Comparison of ENCODE assay signal across 10 cellular contexts in the genomic region with DNA sequence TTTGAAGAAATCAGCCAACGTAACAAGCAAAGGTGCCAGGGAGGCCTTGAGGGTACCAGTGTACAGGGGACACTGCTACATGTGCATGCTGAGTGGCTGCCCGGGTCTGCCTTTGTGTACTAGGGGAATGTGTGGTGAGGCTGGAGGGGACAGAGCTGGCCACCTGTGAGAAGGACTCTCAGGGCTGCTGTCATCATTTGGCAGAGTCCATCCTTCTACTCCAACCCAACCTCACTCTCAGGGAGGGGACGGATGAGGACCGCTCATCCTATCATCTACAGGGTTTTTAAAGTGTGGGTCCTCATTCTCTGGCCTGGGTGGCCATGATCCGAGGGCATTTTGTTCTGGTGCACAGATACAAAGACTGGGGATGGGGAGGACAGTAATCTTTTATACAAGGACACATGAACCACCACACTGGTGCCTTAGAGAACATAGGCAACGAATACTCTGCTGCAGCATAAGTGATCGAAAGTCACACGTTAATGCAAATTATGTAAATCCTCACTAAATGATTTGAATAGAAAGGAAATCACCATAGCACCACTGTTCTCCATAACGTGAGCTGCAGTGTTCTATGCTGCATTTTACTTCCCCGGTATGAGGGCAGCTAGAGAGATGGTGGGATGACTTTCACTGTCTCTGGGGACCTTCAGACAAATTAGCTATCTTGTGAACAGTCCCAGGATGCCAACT.
DNase-seq lines count a peak whose midpoint lies in the region; ATAC-seq, FAIRE-seq and TF ChIP-seq lines count a peak whose summit lies in the region.
"Had no signal": no experiment of that assay in that cellular context is flagged by ENCODE, and none has a peak within 500 bp of the region (broad histone marks: within the 10 kb centered on the region; RNA-seq: fewer than 3 reads in every experiment).

No MANE protein-coding gene starts in this region.

- TF ChIP-seq POLR2A in HepG2 (IDR thresholded peaks at IDR 0.05; ENCODE audit: insufficient read depth in 1 of 2, low read depth in 2 of 2, low read length in 2 of 2): no peak
- TF ChIP-seq POLR2A in right lobe of liver (IDR thresholded peaks at IDR 0.05): no peak
- TF ChIP-seq POLR2A in prostate gland (IDR thresholded peaks at IDR 0.05): no peak

- H3K4me1 ChIP-seq in HepG2 (ENCODE audit: insufficient read depth, low read length): no peaks in the 10 kb centered on the region
- no peaks in the 10 kb centered on the region for H3K4me1 ChIP-seq in right lobe of liver
- H3K4me1 ChIP-seq in prostate gland (replicated peaks): no peaks in the 10 kb centered on the region

- H3K4me2 ChIP-seq in HepG2 (ENCODE audit: low read depth, low read length): no peak overlapping the region

- peaks cover 49% of the 10 kb centered on the region for H3K4me1 Mint-ChIP-seq in activated B cell treated with CpG ODN at 0.5 μM for 24 hours

- peak overlapping the region; percentile 98 for H3K27ac Mint-ChIP-seq in activated B cell treated with CpG ODN at 0.5 μM for 24 hours

- H3K9me3 ChIP-seq in HepG2 (ENCODE audit: low read length) (no peaks in the 10 kb centered on the region), right lobe of liver (no peaks in the 10 kb centered on the region), prostate gland (no peaks in the 10 kb centered on the region)

- TF ChIP-seq EP300 in HepG2 (IDR thresholded peaks at IDR 0.05; ENCODE audit: low read depth in 2 of 2, low read length in 2 of 2) (no peak), HepG2 (CRISPR knock-in tag; IDR thresholded peaks at IDR 0.05; ENCODE audit: borderline replicate concordance) (no peak)

- BruUV-seq in HepG2 (replicated peaks; lab: Mats Ljungman, UMichigan): no TSS peak

- H4K20me1 ChIP-seq in HepG2 (ENCODE audit: insufficient read depth, low read length): no peaks in the 10 kb centered on the region

- H2AFZ ChIP-seq in HepG2 (ENCODE audit: low read length): no peak overlapping the region

- H3K4me3 ChIP-seq in HepG2 (replicated peaks in 1 of 3; ENCODE audit: insufficient read depth in 1 of 3, low read depth in 2 of 3, low read length in 3 of 3) (no peak overlapping the region), right lobe of liver (no peak overlapping the region), prostate gland (no peak overlapping the region)

- no peaks in the 10 kb centered on the region for H3K36me3 Mint-ChIP-seq in activated B cell treated with CpG ODN at 0.5 μM for 24 hours (ENCODE audit: low read depth)

- DNase-seq in HepG2 (ENCODE audit: low spot score) (no peak), right lobe of liver (no peak), activated B cell treated with CpG ODN at 0.5 μM for 24 hours (no peak), NCI-H2081 treated with DMSO at 0.1 percent for 48 hours (lab: John Stamatoyannopoulos, UW) (no peak), prostate gland (ENCODE audit: low spot score) (no peak), NCI-H2171 treated with DMSO at 0.1 percent for 48 hours (lab: John Stamatoyannopoulos, UW) (no peak), NOMO-1 treated with dmso at 0.1 percent for 144 hours (lab: John Stamatoyannopoulos, UW; ENCODE audit: unreplicated experiment) (no peak)
- DNase-seq: NCI-H1694 treated with DMSO at 0.1 percent for 48 hours had no signal

- H3K27ac ChIP-seq in HepG2 (ENCODE audit: extremely low read length, insufficient read depth, low read length) (no peak overlapping the region), right lobe of liver (no peak overlapping the region), prostate gland (no peak overlapping the region)
- H3K27ac ChIP-seq: C4-2B had no signal

- CTCF ChIA-PET in HepG2 (lab: Yijun Ruan, JAX; ENCODE audit: low intra/inter-chr PET ratio, low total read pairs): no interaction called here
- CTCF ChIA-PET in activated B cell treated with CpG ODN at 0.5 μM for 24 hours (lab: Charles Lee): interaction anchor here (1.0 to 2.0 kb wide), 6 partner anchors 9 to 343 kb away, joined by 5 to 20 read pairs (median 7); a partner anchor contains a TSS

- no peak for FAIRE-seq in HepG2 (lab: Jason Lieb, UNC)

- H3K27me3 ChIP-seq in HepG2 (ENCODE audit: control insufficient read depth in 1 of 2, insufficient read depth in 2 of 2, low read length in 2 of 2) (no peaks in the 10 kb centered on the region), right lobe of liver (no peaks in the 10 kb centered on the region), prostate gland (replicated peaks; ENCODE audit: insufficient read depth) (no peaks in the 10 kb centered on the region)

- TF ChIP-seq CTCF in HepG2 (CRISPR knock-in tag; IDR thresholded peaks at IDR 0.05) (no peak), right lobe of liver (IDR thresholded peaks at IDR 0.05) (no peak), activated B cell treated with CpG ODN at 0.5 μM for 24 hours (IDR thresholded peaks at IDR 0.05) (no peak), prostate gland (IDR thresholded peaks at IDR 0.05) (no peak)

- H3K79me2 ChIP-seq in HepG2 (ENCODE audit: insufficient read depth, low read length): no peaks in the 10 kb centered on the region

- no peaks in the 10 kb centered on the region for H3K27me3 Mint-ChIP-seq in activated B cell treated with CpG ODN at 0.5 μM for 24 hours

- in situ Hi-C loops in HepG2 (cut with HindIII; ENCODE audit: extremely low pct_ligation_motif_present, low pct_unique_long_range_greater_than_20kb): no loop called here

- ATAC-seq in HepG2 (0 out of 3 replicates have a peak, but pooled peaks have one; percentile 26), right lobe of liver (no peak), HG02938 (IDR thresholded peaks at IDR 0.05; ENCODE audit: unreplicated experiment) (peak; percentile 67), activated B cell treated with CpG ODN at 0.5 μM for 24 hours (ENCODE audit: low read depth) (peak; percentile 72)

- no peak overlapping the region for H3K9ac ChIP-seq in HepG2 (ENCODE audit: insufficient read depth, low read depth, low read length)

- WGBS in HepG2 (ENCODE audit: low lambda C conversion rate): 99% methylated on average over 10 of the region's 10 CpGs
- WGBS in right lobe of liver (ENCODE audit: insufficient coverage, low coverage, low lambda C conversion rate, missing lambda C conversion rate): 72% methylated on average over 6 of the region's 10 CpGs
- WGBS in prostate gland: 92% methylated on average over 10 of the region's 10 CpGs

- no peaks in the 10 kb centered on the region for H3K9me3 Mint-ChIP-seq in activated B cell treated with CpG ODN at 0.5 μM for 24 hours

- H3K36me3 ChIP-seq in HepG2 (replicated peaks in 1 of 2; ENCODE audit: control insufficient read depth in 1 of 2, insufficient read depth in 2 of 2, low read length in 2 of 2) (no peaks in the 10 kb centered on the region; a peak in 1 of 5 replicates), right lobe of liver (no peaks in the 10 kb centered on the region), prostate gland (no peaks in the 10 kb centered on the region)

- intact Hi-C loops in HepG2 (cut with micrococcal nuclease; ENCODE audit: unreplicated experiment): loop anchor here (10.0 kb wide), 2 partner anchors 345 to 625 kb away; a partner anchor contains a TSS
- intact Hi-C loops in right lobe of liver (cut with DNase I): no loop called here
- intact Hi-C loops in activated B cell treated with CpG ODN at 0.5 μM for 24 hours (cut with micrococcal nuclease): loop anchor here (1.0 to 2.0 kb wide), 6 partner anchors 10 to 757 kb away; a partner anchor contains a TSS
- intact Hi-C loops in prostate gland (cut with DNase I): no loop called here

- peak overlapping the region; percentile 62 for H3K4me3 Mint-ChIP-seq in activated B cell treated with CpG ODN at 0.5 μM for 24 hours

- no peak for TF ChIP-seq RAD21 in HepG2 (CRISPR knock-in tag; IDR thresholded peaks at IDR 0.05)

- POLR2A ChIA-PET in HepG2 (lab: Yijun Ruan, JAX) (no interaction called here), activated B cell treated with CpG ODN at 0.5 μM for 24 hours (lab: Charles Lee) (interaction anchor here (0.5 to 3.0 kb wide), 19 partner anchors 9 to 519 kb away, joined by 3 to 49 read pairs (median 5); a partner anchor contains a TSS)

TF ChIP-seq in HepG2, 621 proteins besides CTCF, POLR2A, EP300 and RAD21 (continues in another document):
- TF ChIP-seq ZNF225 (CRISPR knock-in tag; IDR thresholded peaks at IDR 0.05) (no peak), ATF7 (IDR thresholded peaks at IDR 0.05) (no peak), ATF7 (CRISPR knock-in tag; IDR thresholded peaks at IDR 0.05) (no peak), MEIS2 (CRISPR knock-in tag; IDR thresholded peaks at IDR 0.05) (no peak), GLI4 (CRISPR knock-in tag; IDR thresholded peaks at IDR 0.05; ENCODE audit: borderline replicate concordance) (no peak), ZNF12 (CRISPR knock-in tag; IDR thresholded peaks at IDR 0.05) (no peak), ZNF484 (CRISPR knock-in tag; IDR thresholded peaks at IDR 0.05; ENCODE audit: borderline replicate concordance, low read depth) (no peak), KLF12 (CRISPR knock-in tag; IDR thresholded peaks at IDR 0.05; ENCODE audit: borderline replicate concordance) (no peak), ZNF292 (CRISPR knock-in tag; IDR thresholded peaks at IDR 0.05; ENCODE audit: borderline replicate concordance, low read depth) (no peak), ZFP90 (CRISPR knock-in tag; IDR thresholded peaks at IDR 0.05; ENCODE audit: borderline replicate concordance) (no peak)
- TF ChIP-seq, protein P1, sequence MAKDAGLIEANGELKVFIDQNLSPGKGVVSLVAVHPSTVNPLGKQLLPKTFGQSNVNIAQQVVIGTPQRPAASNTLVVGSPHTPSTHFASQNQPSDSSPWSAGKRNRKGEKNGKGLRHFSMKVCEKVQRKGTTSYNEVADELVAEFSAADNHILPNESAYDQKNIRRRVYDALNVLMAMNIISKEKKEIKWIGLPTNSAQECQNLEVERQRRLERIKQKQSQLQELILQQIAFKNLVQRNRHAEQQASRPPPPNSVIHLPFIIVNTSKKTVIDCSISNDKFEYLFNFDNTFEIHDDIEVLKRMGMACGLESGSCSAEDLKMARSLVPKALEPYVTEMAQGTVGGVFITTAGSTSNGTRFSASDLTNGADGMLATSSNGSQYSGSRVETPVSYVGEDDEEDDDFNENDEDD (CRISPR knock-in tag; IDR thresholded peaks at IDR 0.05; ENCODE audit: borderline replicate concordance): no peak

Comparison
In these comparisons a context has a peak if more than half of its experiments do, and no peak if none do; other contexts are left out.
1. ATAC-seq: peak in HepG2 (single experiment), HG02938 (single experiment) and activated B cell treated with CpG ODN at 0.5 μM for 24 hours (single experiment); none in right lobe of liver (0 of 4).
2. intact Hi-C loops: an anchor here in HepG2 (10.0 kb wide) and activated B cell treated with CpG ODN at 0.5 μM for 24 hours (1.0 to 2.0 kb wide); none called in right lobe of liver and prostate gland.